22 cellular contexts compared by ENCODE assay signal in genomic region chr6:149160943-149161342, GRCh38.
"Had no signal": no experiment of that assay in that cellular context is flagged by ENCODE, and none has a peak within 500 bp of the region (broad histone marks: within the 10 kb centered on the region; RNA-seq: fewer than 3 reads in every experiment).

No MANE protein-coding gene starts in this region.

- H3K9me3 ChIP-seq: gastrocnemius medialis, neutrophil, right atrium auricular region, sigmoid colon, thoracic aorta, tibial nerve, upper lobe of right lung, uterus had no signal

- H3K79me2 ChIP-seq: parathyroid adenoma had no signal

- H3K9ac ChIP-seq: parathyroid adenoma had no signal

- DNase-seq: dorsolateral prefrontal cortex; effector CD8-positive, alpha-beta T cell; endodermal cell; foreskin fibroblast; gastrocnemius medialis; head of caudate nucleus; kidney; naive B cell; sigmoid colon; stimulated activated CD4-positive, alpha-beta T cell treated with anti-CD3 and anti-CD28 coated beads, Interleukin-2, amount 100 ng/mL, for 24 hours; stimulated activated CD4-positive, alpha-beta T cell treated with anti-CD3 and anti-CD28 coated beads, Interleukin-4, amount 100 ng/mL, for 24 hours; stimulated activated naive CD8-positive, alpha-beta T cell treated with anti-CD3 and anti-CD28 coated beads, Interleukin-15, Interleukin-2, amounts not matched to agents 100 U/mL and 50 U/mL, for 24 hours; upper lobe of right lung; uterus had no signal

- H3K4me3 ChIP-seq: dorsolateral prefrontal cortex, gastrocnemius medialis, lung, right atrium auricular region, sigmoid colon, thoracic aorta, tibial nerve, upper lobe of right lung, uterus had no signal

- H3K27ac ChIP-seq: dorsolateral prefrontal cortex, epithelial cell of prostate, gastrocnemius medialis, neutrophil, parathyroid adenoma, right atrium auricular region, sigmoid colon, thoracic aorta, tibial nerve, upper lobe of right lung, uterus had no signal

- H3K4me1 ChIP-seq: gastrocnemius medialis, parathyroid adenoma, right atrium auricular region, upper lobe of right lung, uterus had no signal

- H2AFZ ChIP-seq: parathyroid adenoma had no signal

- H3K27me3 ChIP-seq: dorsolateral prefrontal cortex, gastrocnemius medialis, neutrophil, right atrium auricular region, sigmoid colon, tibial nerve, upper lobe of right lung, uterus had no signal

- H3K36me3 ChIP-seq: gastrocnemius medialis, neutrophil, right atrium auricular region, sigmoid colon, thoracic aorta, tibial nerve, upper lobe of right lung, uterus had no signal

- FAIRE-seq: colon, kidney had no signal
